In genomic region chr14:86824167-86824566, GRCh38 we compare ENCODE assay signal across 24 cellular contexts.
"Had no signal": no experiment of that assay in that cellular context is flagged by ENCODE, and none has a peak within 500 bp of the region (broad histone marks: within the 10 kb centered on the region; RNA-seq: fewer than 3 reads in every experiment).

No MANE protein-coding gene starts in this region.

- H3K4me3 Mint-ChIP-seq: dendritic cell treated with granulocyte-macrophage colony-stimulating factor and Interleukin-4, amounts not matched to agents 40 ng/mL and 50 ng/mL, for 4 days; effector memory CD8-positive, alpha-beta T cell; endodermal cell had no signal

- H3K9me3 Mint-ChIP-seq: endodermal cell had no signal

- H3K27me3 Mint-ChIP-seq: dendritic cell treated with granulocyte-macrophage colony-stimulating factor and Interleukin-4, amounts not matched to agents 40 ng/mL and 50 ng/mL, for 4 days; effector memory CD8-positive, alpha-beta T cell had no signal

- H3K27ac Mint-ChIP-seq: dendritic cell treated with granulocyte-macrophage colony-stimulating factor and Interleukin-4, amounts not matched to agents 40 ng/mL and 50 ng/mL, for 4 days; effector memory CD8-positive, alpha-beta T cell; endodermal cell had no signal

- H3K4me3 ChIP-seq: colonic mucosa, coronary artery, dorsolateral prefrontal cortex, esophagus muscularis mucosa, esophagus squamous epithelium, gastrocnemius medialis, gastroesophageal sphincter, heart left ventricle, heart right ventricle had no signal

- ATAC-seq: effector memory CD8-positive, alpha-beta T cell; esophagus mucosa; foreskin keratinocyte; gastrocnemius medialis; gastroesophageal sphincter; heart left ventricle had no signal

- DNase-seq: colonic mucosa; cortex of kidney; dermis blood vessel endothelial cell; dorsolateral prefrontal cortex; effector CD4-positive, alpha-beta T cell; effector CD8-positive, alpha-beta T cell; effector memory CD4-positive, alpha-beta T cell; effector memory CD8-positive, alpha-beta T cell; endodermal cell; erythroblast; esophagus squamous epithelium; foreskin fibroblast; foreskin keratinocyte; foreskin melanocyte; gastrocnemius medialis; glutamatergic neuron; head of caudate nucleus; heart left ventricle; heart right ventricle had no signal
